In the genomic region with DNA sequence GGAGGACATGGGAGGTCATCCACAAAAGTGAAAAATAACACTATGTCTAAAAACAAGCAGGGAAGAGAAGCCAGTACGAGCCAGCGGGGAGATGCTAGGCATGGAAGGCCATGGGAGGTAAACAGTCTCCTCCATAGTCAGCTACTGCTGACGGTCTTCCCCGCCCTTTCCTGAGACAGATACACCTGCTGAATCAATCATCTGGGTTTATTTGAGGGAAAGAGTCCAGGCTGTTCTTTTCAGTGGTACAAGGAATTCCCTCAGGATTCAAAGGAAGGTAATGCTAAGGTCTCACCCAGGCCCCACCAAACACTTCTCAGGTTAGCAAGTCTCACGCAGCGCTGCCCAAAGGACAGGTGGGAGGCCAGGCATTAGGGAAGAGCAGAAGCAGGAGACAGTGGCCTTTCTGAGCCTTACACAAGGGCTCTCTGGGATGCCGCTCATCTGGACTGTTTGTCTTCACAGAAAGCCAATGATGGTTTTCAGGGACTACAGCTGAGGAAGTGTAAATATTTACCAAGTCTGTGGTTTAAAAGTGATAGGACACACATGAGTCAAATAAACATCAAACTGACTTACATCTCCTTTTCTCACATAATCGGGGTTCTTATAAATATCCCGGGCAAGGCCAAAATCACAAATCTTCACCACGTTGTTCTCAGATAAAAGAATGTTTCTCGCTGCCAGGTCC, we compare ENCODE assay signal across 24 cellular contexts.
DNase-seq lines count a peak whose midpoint lies in the region; ATAC-seq, FAIRE-seq and TF ChIP-seq lines count a peak whose summit lies in the region.
"Had no signal": no experiment of that assay in that cellular context is flagged by ENCODE, and none has a peak within 500 bp of the region (broad histone marks: within the 10 kb centered on the region; RNA-seq: fewer than 3 reads in every experiment).

No MANE protein-coding gene starts in this region.

- no peak overlapping the region for H3K9ac ChIP-seq in endothelial cell of umbilical vein (replicated peaks; ENCODE audit: extremely low read depth, insufficient read depth, low read length)

- BruUV-seq in endothelial cell of umbilical vein (replicated peaks; lab: Mats Ljungman, UMichigan), result no TSS peak

- ATAC-seq in GM18502 (IDR thresholded peaks at IDR 0.05; ENCODE audit: poor library complexity, unreplicated experiment), result no peak
- ATAC-seq: gastroesophageal sphincter; stimulated activated effector memory CD8-positive, alpha-beta T cell treated with anti-CD3 and anti-CD28 coated beads, Interleukin-12 subunit alpha, Interleukin-12 subunit beta, amount 100 ng/mL, for 72 hours had no signal

- CTCF ChIA-PET in endothelial cell of umbilical vein (lab: Charles Lee), result interaction anchor here (1.9 kb wide), 1 partner anchor 71 kb away, joined by 5 read pairs; no protein-coding TSS in a partner anchor

- H2AFZ ChIP-seq in endothelial cell of umbilical vein (ENCODE audit: low read depth, low read length), result no peak overlapping the region

- H3K9me3 ChIP-seq in endothelial cell of umbilical vein (replicated peaks; ENCODE audit: control insufficient read depth, insufficient read depth, low read length), result no peaks in the 10 kb centered on the region
- H3K9me3 ChIP-seq: gastroesophageal sphincter, sigmoid colon had no signal

- no peak for TF ChIP-seq CTCF in endothelial cell of umbilical vein (IDR thresholded peaks at IDR 0.05; ENCODE audit: extremely low read depth in 1 of 2, insufficient read depth in 1 of 2, low read depth in 1 of 2, low read length in 2 of 2)
- no peak for TF ChIP-seq CTCF in dorsolateral prefrontal cortex (IDR thresholded peaks at IDR 0.05 in 54 of 56, conservative IDR thresholded peaks at IDR 0.05 in 2 of 56; ENCODE audit: low read depth in 1 of 56, partially characterized antibody in 56 of 56)

- no peak overlapping the region for H3K27ac ChIP-seq in endothelial cell of umbilical vein (ENCODE audit: insufficient read depth, low read depth, low read length)
- H3K27ac ChIP-seq in dorsolateral prefrontal cortex, result no peak overlapping the region
- H3K27ac ChIP-seq: gastroesophageal sphincter, sigmoid colon had no signal

- H3K4me1 ChIP-seq in endothelial cell of umbilical vein (ENCODE audit: control insufficient read depth, extremely low read depth, insufficient read depth, low read length), result peaks cover 42% of the 10 kb centered on the region

- DNase-seq in AG08396 (ENCODE audit: low spot score) (peak; percentile 29), H4 (ENCODE audit: low spot score) (peak; percentile 13), NCI-H510A (lab: John Stamatoyannopoulos, UW) (peak; percentile 17), endothelial cell of umbilical vein (ENCODE audit: low read depth, low spot score) (no peak), dorsolateral prefrontal cortex (no peak), NCI-H187 (lab: John Stamatoyannopoulos, UW) (no peak), GM19240 (ENCODE audit: insufficient read length, low spot score) (no peak)
- DNase-seq: activated CD4-positive, alpha-beta T cell treated with anti-CD3 and anti-CD28 coated beads, Interleukin-2, amount 10 ng/mL, durations not matched to agents 7 days and 5 days; activated CD8-positive, alpha-beta memory T cell treated with anti-CD3 and anti-CD28 coated beads, Interleukin-2, amount 50 U/mL, for 4 hours; activated gamma-delta T cell treated with Interleukin-2 at 50 U/mL for 16 hours; caudate nucleus; CD4-positive, CD25-positive, alpha-beta regulatory T cell; dermis blood vessel endothelial cell; DMS79; erythroblast; H7; KBM-7; MV-4-11; nephron progenitor cell; sigmoid colon had no signal

- FAIRE-seq in endothelial cell of umbilical vein (lab: Jason Lieb, UNC), result peak; percentile 31
- FAIRE-seq: GM12892 had no signal

- no peaks in the 10 kb centered on the region for H3K79me2 ChIP-seq in endothelial cell of umbilical vein (ENCODE audit: control insufficient read depth, insufficient read depth, low read length)

- H3K36me3 ChIP-seq in endothelial cell of umbilical vein (ENCODE audit: control insufficient read depth in 2 of 2, extremely low read depth in 1 of 2, insufficient read depth in 2 of 2, low read length in 2 of 2), result peaks cover 2 to 4% of the 10 kb centered on the region in 2 experiments
- H3K36me3 ChIP-seq: gastroesophageal sphincter, sigmoid colon had no signal

- H3K4me3 ChIP-seq in endothelial cell of umbilical vein (replicated peaks in 1 of 3; ENCODE audit: insufficient read depth in 1 of 3, low read depth in 1 of 3, low read length in 3 of 3), result no peak overlapping the region
- no peak overlapping the region for H3K4me3 ChIP-seq in dorsolateral prefrontal cortex
- H3K4me3 ChIP-seq: gastroesophageal sphincter, sigmoid colon had no signal

- no peak overlapping the region for H3K4me2 ChIP-seq in endothelial cell of umbilical vein (ENCODE audit: insufficient read depth, low read length)

- H4K20me1 ChIP-seq in endothelial cell of umbilical vein (replicated peaks; ENCODE audit: control insufficient read depth, extremely low read depth, insufficient read depth, low read length), result no peaks in the 10 kb centered on the region

- TF ChIP-seq POLR2A in endothelial cell of umbilical vein (IDR thresholded peaks at IDR 0.05; ENCODE audit: low read depth, low read length), result no peak

- intact Hi-C loops in endothelial cell of umbilical vein (cut with micrococcal nuclease), result no loop called here
- intact Hi-C loops in dorsolateral prefrontal cortex (cut with DNase I), result loop anchor here (10.0 kb wide), 2 partner anchors 314 to 474 kb away; no protein-coding TSS in a partner anchor

- dilution Hi-C loops in endothelial cell of umbilical vein (cut with MboI; ENCODE audit: extremely low pct_ligation_motif_present, low sequenced_read_pairs), result loop anchor here (25.0 kb wide), 1 partner anchor 166 kb away; a partner anchor contains a TSS

- POLR2A ChIA-PET in endothelial cell of umbilical vein (lab: Charles Lee), result no interaction called here

- no peaks in the 10 kb centered on the region for H3K9me1 ChIP-seq in endothelial cell of umbilical vein (replicated peaks; ENCODE audit: control insufficient read depth, extremely low read depth, insufficient read depth, low read length)

- H3K27me3 ChIP-seq in endothelial cell of umbilical vein (ENCODE audit: control insufficient read depth in 2 of 2, insufficient read depth in 2 of 2, low read length in 2 of 2), result no peaks in the 10 kb centered on the region
- H3K27me3 ChIP-seq in dorsolateral prefrontal cortex, result peaks cover 0 to 6% (median 0%) of the 10 kb centered on the region in 45 donors
- H3K27me3 ChIP-seq: gastroesophageal sphincter, sigmoid colon had no signal

TF ChIP-seq in endothelial cell of umbilical vein, 7 proteins besides CTCF, POLR2A, EP300 and RAD21:
- TF ChIP-seq POLR2AphosphoS5 (IDR thresholded peaks at IDR 0.05; ENCODE audit: insufficient read depth, low read depth, low read length) (no peak), MYC (IDR thresholded peaks at IDR 0.05; ENCODE audit: low read depth, low read length) (no peak), JUN (IDR thresholded peaks at IDR 0.05; ENCODE audit: borderline replicate concordance, insufficient read depth, insufficient read length, low read depth) (no peak), FOS (IDR thresholded peaks at IDR 0.05; ENCODE audit: borderline replicate concordance, insufficient read depth, low read length) (no peak), GATA2 (IDR thresholded peaks at IDR 0.05; ENCODE audit: insufficient read depth, insufficient read length, low read depth, low read length) (no peak)

Comparison
In these comparisons a context has a peak if more than half of its experiments do, and no peak if none do; other contexts are left out.
1. DNase-seq: peak in AG08396 (single experiment), H4 (single experiment) and NCI-H510A (single experiment); none in endothelial cell of umbilical vein (single experiment), dorsolateral prefrontal cortex (0 of 10), NCI-H187 (0 of 2) and GM19240 (single experiment).